Comparison of ENCODE assay signal across 15 cellular contexts in genomic region chr3:103410231-103410630, GRCh38.
DNase-seq lines count a peak whose midpoint lies in the region; ATAC-seq, FAIRE-seq and TF ChIP-seq lines count a peak whose summit lies in the region.
"Had no signal": no experiment of that assay in that cellular context is flagged by ENCODE, and none has a peak within 500 bp of the region (broad histone marks: within the 10 kb centered on the region; RNA-seq: fewer than 3 reads in every experiment).

No MANE protein-coding gene starts in this region.

- TF ChIP-seq POLR2A in K562 (conservative IDR thresholded peaks at IDR 0.05) (no peak), spleen (IDR thresholded peaks at IDR 0.05) (no peak), vagina (IDR thresholded peaks at IDR 0.05) (no peak)

- 4% methylated on average over 17 of the region's 17 CpGs for WGBS in K562 (ENCODE audit: insufficient coverage, low coverage, missing lambda C conversion rate)
- WGBS in spleen, 5 donors = 70 to 89% (median 76%) methylated on average over 13 to 17 of the region's 17 CpGs

- no peak overlapping the region for H3K27ac ChIP-seq in K562 (ENCODE audit: extremely low read depth, low read depth, low read length)
- H3K27ac ChIP-seq in spleen = no peak overlapping the region
- no peak overlapping the region for H3K27ac ChIP-seq in vagina
- H3K27ac ChIP-seq: ascending aorta, dorsolateral prefrontal cortex had no signal

- TF ChIP-seq CTCF in K562 (IDR thresholded peaks at IDR 0.05 in 2 of 3, conservative IDR thresholded peaks at IDR 0.05 in 1 of 3; ENCODE audit: insufficient read depth in 2 of 3, low read depth in 1 of 3, low read length in 3 of 3) = no peak
- TF ChIP-seq CTCF in spleen (IDR thresholded peaks at IDR 0.05 in 8 of 11, conservative IDR thresholded peaks at IDR 0.05 in 3 of 11) = peak in 1 of 11 experiments; percentile 8
- TF ChIP-seq CTCF in vagina (IDR thresholded peaks at IDR 0.05) = no peak

- no peak overlapping the region for H3K4me3 Mint-ChIP-seq in activated CD4-positive, alpha-beta T cell treated with anti-CD3 and anti-CD28 coated beads for 36 hours

- BruUV-seq in K562 (replicated peaks; lab: Mats Ljungman, UMichigan) = no TSS peak

- H4K20me1 ChIP-seq in K562 (replicated peaks; ENCODE audit: control insufficient read depth, insufficient read depth, low read length) = no peaks in the 10 kb centered on the region

- intact Hi-C loops in activated CD4-positive, alpha-beta T cell treated with anti-CD3 and anti-CD28 coated beads for 36 hours (cut with DNase I, micrococcal nuclease) = no loop called here
- intact Hi-C loops in K562 (cut with micrococcal nuclease) (no loop called here), spleen (cut with DNase I; ENCODE audit: low total_unique reads) (no loop called here), vagina (cut with DNase I) (no loop called here)

- in situ Hi-C loops in K562 (cut with MboI) = no loop called here

- no peaks in the 10 kb centered on the region for H3K36me3 ChIP-seq in K562 (ENCODE audit: control insufficient read depth, insufficient read depth, low read length)
- H3K36me3 ChIP-seq in spleen = no peaks in the 10 kb centered on the region
- H3K36me3 ChIP-seq in vagina = no peaks in the 10 kb centered on the region
- H3K36me3 ChIP-seq: ascending aorta had no signal

- H3K9me3 Mint-ChIP-seq in activated CD4-positive, alpha-beta T cell treated with anti-CD3 and anti-CD28 coated beads for 36 hours (ENCODE audit: low read depth) = no peaks in the 10 kb centered on the region

- CTCF ChIA-PET in activated CD4-positive, alpha-beta T cell treated with anti-CD3 and anti-CD28 coated beads for 36 hours (lab: Charles Lee) = interaction anchor here (0.7 kb wide), 2 partner anchors 24 to 397 kb away, joined by 3 read pairs; no protein-coding TSS in a partner anchor
- CTCF ChIA-PET in K562 (lab: Yijun Ruan, JAX; ENCODE audit: low intra/inter-chr PET ratio) = no interaction called here

- H3K36me3 Mint-ChIP-seq in activated CD4-positive, alpha-beta T cell treated with anti-CD3 and anti-CD28 coated beads for 36 hours (ENCODE audit: low read depth) = no peaks in the 10 kb centered on the region

- H2AFZ ChIP-seq in K562 (ENCODE audit: low read depth, low read length) = no peak overlapping the region

- no peaks in the 10 kb centered on the region for H3K4me1 ChIP-seq in K562 (replicated peaks in 1 of 2; ENCODE audit: control insufficient read depth in 2 of 2, insufficient read depth in 2 of 2, low read length in 2 of 2)
- no peaks in the 10 kb centered on the region for H3K4me1 ChIP-seq in spleen
- no peaks in the 10 kb centered on the region for H3K4me1 ChIP-seq in vagina
- H3K4me1 ChIP-seq: ascending aorta had no signal

- H3K27me3 ChIP-seq in K562 (ENCODE audit: control insufficient read depth in 2 of 2, insufficient read depth in 2 of 2, low read length in 2 of 2) (no peaks in the 10 kb centered on the region), spleen (replicated peaks in 1 of 7) (no peaks in the 10 kb centered on the region), vagina (no peaks in the 10 kb centered on the region)
- H3K27me3 ChIP-seq: ascending aorta, dorsolateral prefrontal cortex had no signal

- DNase-seq in activated CD4-positive, alpha-beta T cell treated with anti-CD3 and anti-CD28 coated beads for 36 hours = peak; percentile 4
- DNase-seq in activated CD4-positive, alpha-beta T cell treated with anti-CD3 and anti-CD28 coated beads, Interleukin-2, amount 50 U/mL, for 4 hours = no peak
- DNase-seq in K562 (ENCODE audit: extremely low read depth in 1 of 4, low spot score in 3 of 4) (peak in 1 of 4 experiments; percentile 0), spleen (peak; percentile 53), vagina (ENCODE audit: extremely low spot score in 2 of 2) (no peak)
- DNase-seq: dorsolateral prefrontal cortex, NCI-H2171 had no signal

- H3K9me3 ChIP-seq in K562 (replicated peaks; ENCODE audit: control insufficient read depth, insufficient read depth, low read depth, low read length) (no peaks in the 10 kb centered on the region), spleen (no peaks in the 10 kb centered on the region), vagina (no peaks in the 10 kb centered on the region)
- H3K9me3 ChIP-seq: ascending aorta had no signal

- H3K79me2 ChIP-seq in K562 (ENCODE audit: control insufficient read depth, insufficient read depth, low read length) = no peaks in the 10 kb centered on the region

- POLR2A ChIA-PET in activated CD4-positive, alpha-beta T cell treated with anti-CD3 and anti-CD28 coated beads for 36 hours (lab: Charles Lee) = no interaction called here
- POLR2A ChIA-PET in K562 (lab: Yijun Ruan, JAX) = no interaction called here

- H3K4me2 ChIP-seq in K562 (ENCODE audit: insufficient read depth, low read length) = no peak overlapping the region
- H3K4me2 ChIP-seq: smooth muscle cell had no signal

- H3K9me1 ChIP-seq in K562 (ENCODE audit: control insufficient read depth, insufficient read depth, low read length) = no peaks in the 10 kb centered on the region

- no peak for TF ChIP-seq RAD21 in K562 (CRISPR knock-in tag; conservative IDR thresholded peaks at IDR 0.05 in 1 of 2, IDR thresholded peaks at IDR 0.05 in 1 of 2)

- TF ChIP-seq EP300 in K562 (IDR thresholded peaks at IDR 0.05; ENCODE audit: low read length) = no peak

- no peak for ATAC-seq in activated CD4-positive, alpha-beta T cell treated with anti-CD3 and anti-CD28 coated beads for 36 hours
- ATAC-seq in HG02885 (IDR thresholded peaks at IDR 0.05; ENCODE audit: poor library complexity, unreplicated experiment) (peak; percentile 62), K562 (no peak), GM21576 (IDR thresholded peaks at IDR 0.05; ENCODE audit: unreplicated experiment) (no peak), GM18861 (IDR thresholded peaks at IDR 0.05; ENCODE audit: unreplicated experiment) (no peak)
- ATAC-seq: activated CD4-positive, CD25-positive, alpha-beta regulatory T cell treated with anti-CD3 and anti-CD28 coated beads, Interleukin-2, amount 50 U/mL, for 24 hours had no signal

- no peak overlapping the region for H3K9ac ChIP-seq in K562 (ENCODE audit: insufficient read depth in 1 of 2, low read depth in 2 of 2, low read length in 2 of 2)

- no peak overlapping the region for H3K4me3 ChIP-seq in K562
- no peak overlapping the region for H3K4me3 ChIP-seq in spleen
- no peak overlapping the region for H3K4me3 ChIP-seq in vagina
- H3K4me3 ChIP-seq: ascending aorta, dorsolateral prefrontal cortex, smooth muscle cell had no signal

- H3K27ac Mint-ChIP-seq in activated CD4-positive, alpha-beta T cell treated with anti-CD3 and anti-CD28 coated beads for 36 hours = no peak overlapping the region

- no peak for FAIRE-seq in K562 (lab: Jason Lieb, UNC)
- FAIRE-seq: A204.1, GM12892 had no signal

- H3K4me1 Mint-ChIP-seq in activated CD4-positive, alpha-beta T cell treated with anti-CD3 and anti-CD28 coated beads for 36 hours = no peaks in the 10 kb centered on the region

- no peaks in the 10 kb centered on the region for H3K27me3 Mint-ChIP-seq in activated CD4-positive, alpha-beta T cell treated with anti-CD3 and anti-CD28 coated beads for 36 hours

TF ChIP-seq in K562, 482 proteins besides CTCF, POLR2A, EP300 and RAD21 (continues in another document):
- TF ChIP-seq NUFIP1 (IDR thresholded peaks at IDR 0.05; ENCODE audit: partially characterized antibody) (no peak), CTCFL (IDR thresholded peaks at IDR 0.05; ENCODE audit: borderline replicate concordance, insufficient read depth, low read depth, low read length, poor library complexity, severe bottlenecking) (peak; percentile 9), HMG20B (CRISPR knock-in tag; IDR thresholded peaks at IDR 0.05) (no peak)
- TF ChIP-seq, protein P1, sequence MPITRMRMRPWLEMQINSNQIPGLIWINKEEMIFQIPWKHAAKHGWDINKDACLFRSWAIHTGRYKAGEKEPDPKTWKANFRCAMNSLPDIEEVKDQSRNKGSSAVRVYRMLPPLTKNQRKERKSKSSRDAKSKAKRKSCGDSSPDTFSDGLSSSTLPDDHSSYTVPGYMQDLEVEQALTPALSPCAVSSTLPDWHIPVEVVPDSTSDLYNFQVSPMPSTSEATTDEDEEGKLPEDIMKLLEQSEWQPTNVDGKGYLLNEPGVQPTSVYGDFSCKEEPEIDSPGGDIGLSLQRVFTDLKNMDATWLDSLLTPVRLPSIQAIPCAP (CRISPR knock-in tag; IDR thresholded peaks at IDR 0.05; ENCODE audit: borderline replicate concordance) = no peak

Comparison
In these comparisons a context has a peak if more than half of its experiments do, and no peak if none do; other contexts are left out.
1. DNase-seq: peak in activated CD4-positive, alpha-beta T cell treated with anti-CD3 and anti-CD28 coated beads for 36 hours (single experiment) and spleen (single experiment); none in activated CD4-positive, alpha-beta T cell treated with anti-CD3 and anti-CD28 coated beads, Interleukin-2, amount 50 U/mL, for 4 hours (0 of 2) and vagina (0 of 2).